ENCODE assay signal across 13 cellular contexts in the genomic region with DNA sequence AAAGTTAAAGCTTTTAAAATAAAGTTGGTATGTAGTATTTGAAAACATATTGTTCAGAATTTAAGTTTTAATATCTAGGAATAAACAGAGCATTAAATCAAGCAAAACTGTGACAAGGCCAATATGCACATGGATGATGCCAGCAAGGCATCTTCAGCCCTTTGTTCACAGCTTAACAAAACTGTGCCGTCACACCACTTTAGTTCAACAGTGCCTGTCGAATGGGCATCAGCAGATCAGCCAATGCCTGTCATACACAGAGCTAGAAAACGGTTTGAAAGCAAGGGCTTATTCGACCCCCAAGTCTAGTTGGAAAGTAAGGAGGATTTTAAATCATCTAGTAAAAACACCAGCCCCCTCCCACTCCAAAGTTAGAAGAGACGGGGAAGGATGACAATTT. TPM values are rescaled to one million over a fixed set of nuclear protein-coding genes. Genes with fewer than 3 reads are reported as not detected.
DNase-seq lines count a peak whose midpoint lies in the region; ATAC-seq and TF ChIP-seq lines count a peak whose summit lies in the region.
"Had no signal": no experiment of that assay in that cellular context is flagged by ENCODE, and none has a peak within 500 bp of the region (broad histone marks: within the 10 kb centered on the region; RNA-seq: fewer than 3 reads in every experiment).

No MANE protein-coding gene starts in this region.

- no peak overlapping the region for H2BK20ac ChIP-seq in H9 (ENCODE audit: low read depth, low read length, poor library complexity, severe bottlenecking)

- no peak overlapping the region for H3K23ac ChIP-seq in H9 (ENCODE audit: insufficient read length, low read depth, low read length)

- H3K79me1 ChIP-seq in H9 (ENCODE audit: insufficient read depth, low read depth, low read length, poor library complexity, severe bottlenecking): no peaks in the 10 kb centered on the region

- H3K79me2 ChIP-seq in neural progenitor cell (ENCODE audit: low read depth): peaks cover 100% of the 10 kb centered on the region
- no peaks in the 10 kb centered on the region for H3K79me2 ChIP-seq in H9 (ENCODE audit: insufficient read depth, low read length)

- no CpG with 5 or more reads among the region's 5 CpGs for WGBS in H9 (ENCODE audit: extremely low coverage, insufficient read length, low lambda C conversion rate)

- no peak overlapping the region for H2BK5ac ChIP-seq in H9 (ENCODE audit: insufficient read length, low read length)

- no peak overlapping the region for H4K5ac ChIP-seq in H9 (ENCODE audit: insufficient read length, low read depth, low read length)

- no peak overlapping the region for H3K14ac ChIP-seq in H9 (ENCODE audit: insufficient read depth, low read length)

- no peaks in the 10 kb centered on the region for H3K23me2 ChIP-seq in H9 (ENCODE audit: insufficient read length, low read depth, low read length, poor library complexity, severe bottlenecking)

- H3K36me3 ChIP-seq in neural progenitor cell: no peaks in the 10 kb centered on the region
- no peaks in the 10 kb centered on the region for H3K36me3 ChIP-seq in thoracic aorta
- H3K36me3 ChIP-seq: WERI-Rb-1 had no signal

- H3K4me1 ChIP-seq in neural progenitor cell: peaks cover 75% of the 10 kb centered on the region
- H3K4me1 ChIP-seq in thoracic aorta (ENCODE audit: control insufficient read depth in 1 of 2, low read depth in 2 of 2): peaks cover 54 to 75% of the 10 kb centered on the region in 2 donors
- peaks cover 2% of the 10 kb centered on the region; the same call in 1 of the 2 replicates for H3K4me1 ChIP-seq in H9 (ENCODE audit: insufficient read depth, low read length)

- no peak overlapping the region for H3K56ac ChIP-seq in H9 (ENCODE audit: insufficient read length, low read depth, low read length)

- no peak overlapping the region for H2AK5ac ChIP-seq in H9 (ENCODE audit: insufficient read length, low read length)

- no peaks in the 10 kb centered on the region for H3K27me3 ChIP-seq in neural progenitor cell
- no peaks in the 10 kb centered on the region for H3K27me3 ChIP-seq in thoracic aorta (replicated peaks; ENCODE audit: insufficient read depth)
- no peaks in the 10 kb centered on the region for H3K27me3 ChIP-seq in H9 (ENCODE audit: insufficient read depth, low read length)

- DNase-seq in glutamatergic neuron (no peak), neural progenitor cell (ENCODE audit: low spot score) (no peak), thoracic aorta (ENCODE audit: low spot score) (no peak), GDM1 (lab: John Stamatoyannopoulos, UW) (no peak), SKM-1 treated with dmso at 0.1 percent for 144 hours (lab: John Stamatoyannopoulos, UW; ENCODE audit: unreplicated experiment) (no peak), H9 (no peak), RKO (ENCODE audit: low spot score) (no peak)
- DNase-seq: activated naive CD8-positive, alpha-beta T cell treated with anti-CD3 and anti-CD28 coated beads, Interleukin-2, amount 10 ng/mL, durations not matched to agents 7 days and 5 days; NCI-H1694 treated with DMSO at 0.1 percent for 48 hours; NCI-H345; WERI-Rb-1 had no signal

- H2AFZ ChIP-seq in neural progenitor cell (replicated peaks): no peak overlapping the region
- no peak overlapping the region for H2AFZ ChIP-seq in H9 (ENCODE audit: low read length)

- peaks cover 30% of the 10 kb centered on the region for H3F3A ChIP-seq in neural progenitor cell (ENCODE audit: low read depth)

- H3K4me3 ChIP-seq in neural progenitor cell (no peak overlapping the region), thoracic aorta (peak overlapping the region; percentile 7)

- H3K4ac ChIP-seq in H9 (ENCODE audit: low read depth, low read length): no peak overlapping the region

- ATAC-seq in thoracic aorta (ENCODE audit: insufficient number of reproducible peaks, low FRiP score, low read depth): no peak

- H3K9me3 Mint-ChIP-seq in brain (no peaks in the 10 kb centered on the region), glutamatergic neuron (ENCODE audit: unreplicated experiment) (peaks cover 1% of the 10 kb centered on the region), neural progenitor cell (no peaks in the 10 kb centered on the region), H9 (no peaks in the 10 kb centered on the region)
- H3K9me3 Mint-ChIP-seq: activated naive CD8-positive, alpha-beta T cell treated with anti-CD3 and anti-CD28 coated beads, Interleukin-2, amount 10 ng/mL, durations not matched to agents 7 days and 5 days; T-helper 1 cell treated with Interleukin-12 subunit alpha and Interleukin-12 subunit beta and Interleukin-4 antibody, amounts not matched to agents 30 μg/mL and 1 μg/mL, for 36 hours had no signal

- H4K91ac ChIP-seq in H9 (ENCODE audit: insufficient read length, low read depth, low read length): no peak overlapping the region

- H3K27ac Mint-ChIP-seq in brain (peak overlapping the region; percentile 50 to 90 (median 85)), glutamatergic neuron (ENCODE audit: unreplicated experiment) (no peak overlapping the region), neural progenitor cell (peak overlapping the region; percentile 95), H9 (no peak overlapping the region)
- H3K27ac Mint-ChIP-seq: activated naive CD8-positive, alpha-beta T cell treated with anti-CD3 and anti-CD28 coated beads, Interleukin-2, amount 10 ng/mL, durations not matched to agents 7 days and 5 days; T-helper 1 cell treated with Interleukin-12 subunit alpha and Interleukin-12 subunit beta and Interleukin-4 antibody, amounts not matched to agents 30 μg/mL and 1 μg/mL, for 36 hours had no signal

- H4K20me1 ChIP-seq in neural progenitor cell (ENCODE audit: low read depth): peaks cover 99% of the 10 kb centered on the region
- H4K20me1 ChIP-seq in H9 (ENCODE audit: control insufficient read depth, insufficient read depth, insufficient read length): no peaks in the 10 kb centered on the region

- H3K4me2 ChIP-seq in neural progenitor cell (peak overlapping the region; percentile 60), H9 (ENCODE audit: insufficient read depth, insufficient read length, low read length) (no peak overlapping the region)

- H2BK15ac ChIP-seq in H9 (ENCODE audit: low read depth, low read length): no peak overlapping the region

- peak overlapping the region; percentile 63 for H3K27ac ChIP-seq in neural progenitor cell
- peak overlapping the region; percentile 20 to 99 for H3K27ac ChIP-seq in thoracic aorta
- H3K27ac ChIP-seq in H9 (ENCODE audit: insufficient read length, low read depth, low read length): no peak overlapping the region
- H3K27ac ChIP-seq: WERI-Rb-1 had no signal

- H3K4me3 Mint-ChIP-seq in brain (peak overlapping the region; percentile 53 to 92 (median 71)), glutamatergic neuron (ENCODE audit: unreplicated experiment) (peak overlapping the region; percentile 45), neural progenitor cell (peak overlapping the region; percentile 34), H9 (no peak overlapping the region)
- H3K4me3 Mint-ChIP-seq: activated naive CD8-positive, alpha-beta T cell treated with anti-CD3 and anti-CD28 coated beads, Interleukin-2, amount 10 ng/mL, durations not matched to agents 7 days and 5 days; T-helper 1 cell treated with Interleukin-12 subunit alpha and Interleukin-12 subunit beta and Interleukin-4 antibody, amounts not matched to agents 30 μg/mL and 1 μg/mL, for 36 hours had no signal

- H2BK12ac ChIP-seq in H9 (ENCODE audit: insufficient read length, low read depth, low read length): no peak overlapping the region

- no peak overlapping the region for H3K18ac ChIP-seq in H9 (ENCODE audit: insufficient read length, low read depth, low read length)

- H3K9ac ChIP-seq in neural progenitor cell (no peak overlapping the region), H9 (ENCODE audit: extremely low read depth, insufficient read length, low read length) (no peak overlapping the region)

- no peak overlapping the region for H2BK120ac ChIP-seq in H9 (ENCODE audit: low read depth, low read length, poor library complexity, severe bottlenecking)

- peaks cover 98% of the 10 kb centered on the region for H3K4me1 Mint-ChIP-seq in brain
- H3K4me1 Mint-ChIP-seq in glutamatergic neuron (ENCODE audit: low read depth, unreplicated experiment): peaks cover 82% of the 10 kb centered on the region
- peaks cover 85% of the 10 kb centered on the region for H3K4me1 Mint-ChIP-seq in neural progenitor cell
- H3K4me1 Mint-ChIP-seq in H9: peaks cover 42 to 53% of the 10 kb centered on the region in 2 experiments

- H3K36me3 Mint-ChIP-seq in brain (peaks cover 24% of the 10 kb centered on the region), glutamatergic neuron (ENCODE audit: unreplicated experiment) (no peaks in the 10 kb centered on the region), neural progenitor cell (peaks cover 14% of the 10 kb centered on the region), H9 (ENCODE audit: insufficient read depth in 1 of 3, low read depth in 3 of 3) (no peaks in the 10 kb centered on the region)

- TF ChIP-seq CTCF in brain (conservative IDR thresholded peaks at IDR 0.05): no peak
- no peak for TF ChIP-seq CTCF in glutamatergic neuron (IDR thresholded peaks at IDR 0.05; ENCODE audit: partially characterized antibody, unreplicated experiment)
- no peak for TF ChIP-seq CTCF in neural progenitor cell (IDR thresholded peaks at IDR 0.05)
- no peak for TF ChIP-seq CTCF in thoracic aorta (IDR thresholded peaks at IDR 0.05)
- TF ChIP-seq CTCF in H9 (conservative IDR thresholded peaks at IDR 0.05): no peak

- H3K27me3 Mint-ChIP-seq in brain (no peaks in the 10 kb centered on the region), glutamatergic neuron (ENCODE audit: unreplicated experiment) (no peaks in the 10 kb centered on the region), neural progenitor cell (ENCODE audit: insufficient read depth, low read depth) (peaks cover under 1% of the 10 kb centered on the region), H9 (ENCODE audit: low read depth) (peaks cover 25% of the 10 kb centered on the region)

- no peak overlapping the region for H3T11ph ChIP-seq in H9 (ENCODE audit: low read length)

- H3K9me3 ChIP-seq in neural progenitor cell (ENCODE audit: low read depth): no peaks in the 10 kb centered on the region
- H3K9me3 ChIP-seq in thoracic aorta: no peaks in the 10 kb centered on the region
- H3K9me3 ChIP-seq in H9 (ENCODE audit: control insufficient read depth, low read depth, low read length): no peaks in the 10 kb centered on the region

- H4K8ac ChIP-seq in H9 (replicated peaks; ENCODE audit: insufficient read length, low read depth, low read length): no peak overlapping the region

RNA-seq across cellular contexts. Expression of a gene that starts 16.7 kb away (rescaled TPM):
- polyA plus RNA-seq in brain (ENCODE audit: insufficient read depth, low read depth, low replicate concordance): 28.2 TPM
- total RNA-seq in glutamatergic neuron (ENCODE audit: unreplicated experiment) (121 TPM), neural progenitor cell (ENCODE audit: low replicate concordance) (72.9 and 106 TPM in 2 replicates), thoracic aorta (100 to 1,000 TPM; 122 to 190 TPM), H9 (2021) (0.77 and 1.2 TPM in 2 replicates)

Comparison
In these comparisons a context has a peak if more than half of its experiments do, and no peak if none do; other contexts are left out.
1. H3K27ac Mint-ChIP-seq: peak in brain (5 of 5) and neural progenitor cell (single experiment); none in glutamatergic neuron (single experiment) and H9 (0 of 3).
2. H3K4me3 Mint-ChIP-seq: peak in brain (5 of 5), glutamatergic neuron (single experiment) and neural progenitor cell (single experiment); none in H9 (0 of 2).
3. RNA of a gene that starts 16.7 kb away (total RNA-seq): 122 to 190 TPM in thoracic aorta, 121 TPM in glutamatergic neuron (single experiment) and 72.9 to 106 TPM in neural progenitor cell; 0.77 to 1.2 TPM in H9; every median in the first group is over 10 times any median in the second.